In the genomic region with DNA sequence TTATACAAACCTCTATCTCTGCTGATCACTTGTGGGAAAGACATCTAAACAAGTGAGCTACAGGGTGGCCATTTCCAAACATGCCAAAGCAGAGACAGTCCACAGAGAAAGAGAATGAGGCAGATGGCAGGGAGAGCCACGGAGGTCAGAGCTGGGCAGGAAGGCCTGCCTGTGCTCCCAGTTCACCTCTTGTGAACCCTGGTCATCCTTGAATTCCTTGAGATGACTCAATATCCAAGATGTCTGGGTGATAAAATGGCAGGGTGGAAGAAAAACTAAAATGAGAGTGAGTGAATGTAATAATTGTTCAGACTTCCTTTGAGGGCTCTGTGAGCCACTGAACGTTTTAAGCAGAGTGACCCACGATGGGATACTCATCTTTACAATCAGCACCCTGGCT, we compare ENCODE assay signal across 13 cellular contexts.
"Had no signal": no experiment of that assay in that cellular context is flagged by ENCODE, and none has a peak within 500 bp of the region (broad histone marks: within the 10 kb centered on the region; RNA-seq: fewer than 3 reads in every experiment).

No MANE protein-coding gene starts in this region.

- H3K36me3 ChIP-seq: brain microvascular endothelial cell, sigmoid colon, tibial artery, uterus had no signal

- H3K9me3 ChIP-seq: sigmoid colon, tibial artery, uterus had no signal

- H3K27me3 ChIP-seq: brain microvascular endothelial cell, sigmoid colon, tibial artery, uterus had no signal

- H3K4me1 ChIP-seq: tibial artery, uterus had no signal

- H3K27ac ChIP-seq: brain microvascular endothelial cell, coronary artery, sigmoid colon, tibial artery, uterus had no signal

- H3K4me3 ChIP-seq: coronary artery, sigmoid colon, tibial artery, uterus had no signal

- DNase-seq: activated CD4-positive, alpha-beta T cell treated with anti-CD3 and anti-CD28 coated beads, Interleukin-2, amount 50 U/mL, for 1 hour; activated CD8-positive, alpha-beta memory T cell treated with anti-CD3 and anti-CD28 coated beads for 24 hours; activated gamma-delta T cell treated with Interleukin-2 at 50 U/mL for 16 hours; brain microvascular endothelial cell; hippocampal formation; kidney; sigmoid colon; stimulated activated naive B cell treated with anti-CD40 and anti-IgM and Interleukin-4, amounts not matched to agents 10 μg/mL and 1 μg/mL and 100 μg/mL, for 72 hours; tibial artery; uterus had no signal

- ATAC-seq: activated CD4-positive, CD25-positive, alpha-beta regulatory T cell treated with anti-CD3 and anti-CD28 coated beads, Interleukin-2, amount 50 U/mL, for 24 hours; esophagus mucosa; stimulated activated naive B cell treated with anti-CD40 and anti-IgM and Interleukin-4, amounts not matched to agents 10 μg/mL and 1 μg/mL and 100 μg/mL, for 72 hours had no signal
